Comparison of ENCODE assay signal across 1 cellular context in genomic region chr4:88352062-88352461, GRCh38.
TF ChIP-seq lines count a peak whose summit lies in the region.

No MANE protein-coding gene starts in this region.

TF ChIP-seq in WTC11, 78 proteins besides CTCF, POLR2A, EP300 and RAD21 (continued from another document):
- TF ChIP-seq ATF1 (CRISPR knock-in tag; IDR thresholded peaks at IDR 0.05): no peak
- TF ChIP-seq E2F5 (CRISPR knock-in tag; IDR thresholded peaks at IDR 0.05): no peak
- no peak for TF ChIP-seq ZNF416 (CRISPR knock-in tag; IDR thresholded peaks at IDR 0.05)
- TF ChIP-seq ZSCAN18 (CRISPR knock-in tag; IDR thresholded peaks at IDR 0.05): no peak
- no peak for TF ChIP-seq JUN (CRISPR knock-in tag; IDR thresholded peaks at IDR 0.05)
